1 cellular context compared by ENCODE assay signal in the genomic region with DNA sequence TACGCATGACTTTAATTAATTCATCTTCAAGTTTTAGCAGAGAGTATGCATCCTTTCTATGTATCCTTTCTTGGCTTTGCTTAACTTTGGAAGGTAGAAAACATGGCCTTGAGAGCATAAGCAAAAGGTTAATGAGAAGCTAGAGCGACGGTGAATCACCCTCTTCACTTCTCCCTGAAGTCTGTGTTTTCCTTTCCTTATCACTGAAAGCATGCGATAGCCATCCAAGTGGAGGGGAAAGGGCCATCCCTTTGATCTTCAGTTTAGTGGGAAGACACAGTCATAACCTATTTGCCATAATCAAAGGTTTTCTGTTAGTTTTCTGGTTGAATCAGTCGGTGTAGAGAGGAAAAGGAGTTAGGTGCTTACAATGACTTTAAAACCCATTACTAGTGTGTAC.
TF ChIP-seq lines count a peak whose summit lies in the region.

No MANE protein-coding gene starts in this region.

TF ChIP-seq in HepG2, 621 proteins besides CTCF, POLR2A, EP300 and RAD21 (continued from another document and continues in another):
- TF ChIP-seq, protein P1, sequence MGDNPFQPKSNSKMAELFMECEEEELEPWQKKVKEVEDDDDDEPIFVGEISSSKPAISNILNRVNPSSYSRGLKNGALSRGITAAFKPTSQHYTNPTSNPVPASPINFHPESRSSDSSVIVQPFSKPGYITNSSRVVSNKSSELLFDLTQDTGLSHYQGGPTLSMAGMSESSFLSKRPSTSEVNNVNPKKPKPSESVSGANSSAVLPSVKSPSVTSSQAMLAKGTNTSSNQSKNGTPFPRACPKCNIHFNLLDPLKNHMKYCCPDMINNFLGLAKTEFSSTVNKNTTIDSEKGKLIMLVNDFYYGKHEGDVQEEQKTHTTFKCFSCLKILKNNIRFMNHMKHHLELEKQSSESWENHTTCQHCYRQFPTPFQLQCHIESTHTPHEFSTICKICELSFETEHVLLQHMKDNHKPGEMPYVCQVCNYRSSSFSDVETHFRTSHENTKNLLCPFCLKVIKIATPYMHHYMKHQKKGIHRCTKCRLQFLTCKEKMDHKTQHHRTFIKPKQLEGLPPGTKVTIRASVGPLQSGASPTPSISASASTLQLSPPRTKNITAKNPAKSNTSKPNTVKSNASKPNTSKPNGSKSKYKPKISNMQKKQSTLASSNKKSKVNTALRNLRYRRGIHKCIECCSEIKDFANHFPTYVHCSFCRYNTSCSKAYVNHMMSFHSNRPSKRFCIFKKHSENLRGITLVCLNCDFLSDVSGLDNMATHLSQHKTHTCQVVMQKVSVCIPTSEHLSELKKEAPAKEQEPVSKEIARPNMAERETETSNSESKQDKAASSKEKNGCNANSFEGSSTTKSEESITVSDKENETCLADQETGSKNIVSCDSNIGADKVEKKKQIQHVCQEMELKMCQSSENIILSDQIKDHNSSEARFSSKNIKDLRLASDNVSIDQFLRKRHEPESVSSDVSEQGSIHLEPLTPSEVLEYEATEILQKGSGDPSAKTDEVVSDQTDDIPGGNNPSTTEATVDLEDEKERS (CRISPR knock-in tag; IDR thresholded peaks at IDR 0.05), result no peak
- peak; percentile 92 for TF ChIP-seq GATAD2A (CRISPR knock-in tag; IDR thresholded peaks at IDR 0.05)
- TF ChIP-seq SMAD9 (CRISPR knock-in tag; IDR thresholded peaks at IDR 0.05), result no peak
- peak; percentile 8; the same call in 1 of the 2 replicates for TF ChIP-seq HNF4G (IDR thresholded peaks at IDR 0.05; ENCODE audit: borderline replicate concordance, low read depth, low read length)
- no peak for TF ChIP-seq HNF4G (CRISPR knock-in tag; IDR thresholded peaks at IDR 0.05; ENCODE audit: borderline replicate concordance, low read depth)
- TF ChIP-seq ZNF33B (CRISPR knock-in tag; IDR thresholded peaks at IDR 0.05), result no peak
- no peak for TF ChIP-seq PRMT3 (CRISPR knock-in tag; IDR thresholded peaks at IDR 0.05; ENCODE audit: borderline replicate concordance, low read depth)
- peak; percentile 70; the same call in 1 of the 2 replicates for TF ChIP-seq SMAD3 (CRISPR knock-in tag; IDR thresholded peaks at IDR 0.05)
- no peak for TF ChIP-seq FOXC1 (CRISPR knock-in tag; IDR thresholded peaks at IDR 0.05; ENCODE audit: borderline replicate concordance)
- no peak for TF ChIP-seq ZSCAN30 (CRISPR knock-in tag; IDR thresholded peaks at IDR 0.05)
- TF ChIP-seq CEBPB (IDR thresholded peaks at IDR 0.05; ENCODE audit: borderline replicate concordance, low read depth, low read length), result no peak
- TF ChIP-seq GABPB1 (CRISPR knock-in tag; IDR thresholded peaks at IDR 0.05), result no peak
- TF ChIP-seq MYC (CRISPR knock-in tag; IDR thresholded peaks at IDR 0.05; ENCODE audit: borderline replicate concordance), result no peak
- TF ChIP-seq, protein P2, sequence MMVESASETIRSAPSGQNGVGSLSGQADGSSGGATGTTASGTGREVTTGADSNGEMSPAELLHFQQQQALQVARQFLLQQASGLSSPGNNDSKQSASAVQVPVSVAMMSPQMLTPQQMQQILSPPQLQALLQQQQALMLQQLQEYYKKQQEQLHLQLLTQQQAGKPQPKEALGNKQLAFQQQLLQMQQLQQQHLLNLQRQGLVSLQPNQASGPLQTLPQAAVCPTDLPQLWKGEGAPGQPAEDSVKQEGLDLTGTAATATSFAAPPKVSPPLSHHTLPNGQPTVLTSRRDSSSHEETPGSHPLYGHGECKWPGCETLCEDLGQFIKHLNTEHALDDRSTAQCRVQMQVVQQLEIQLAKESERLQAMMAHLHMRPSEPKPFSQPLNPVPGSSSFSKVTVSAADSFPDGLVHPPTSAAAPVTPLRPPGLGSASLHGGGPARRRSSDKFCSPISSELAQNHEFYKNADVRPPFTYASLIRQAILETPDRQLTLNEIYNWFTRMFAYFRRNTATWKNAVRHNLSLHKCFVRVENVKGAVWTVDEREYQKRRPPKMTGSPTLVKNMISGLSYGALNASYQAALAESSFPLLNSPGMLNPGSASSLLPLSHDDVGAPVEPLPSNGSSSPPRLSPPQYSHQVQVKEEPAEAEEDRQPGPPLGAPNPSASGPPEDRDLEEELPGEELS (CRISPR knock-in tag; IDR thresholded peaks at IDR 0.05), result peak; percentile 87
- no peak for TF ChIP-seq IKZF4 (CRISPR knock-in tag; IDR thresholded peaks at IDR 0.05; ENCODE audit: borderline replicate concordance, low read depth, not compliant biosample characterization)
- no peak for TF ChIP-seq PHF8 (CRISPR knock-in tag; IDR thresholded peaks at IDR 0.05)
- no peak for TF ChIP-seq TCF12 (IDR thresholded peaks at IDR 0.05)
- TF ChIP-seq TCF12 (CRISPR knock-in tag; IDR thresholded peaks at IDR 0.05), result no peak
- TF ChIP-seq, protein P3, sequence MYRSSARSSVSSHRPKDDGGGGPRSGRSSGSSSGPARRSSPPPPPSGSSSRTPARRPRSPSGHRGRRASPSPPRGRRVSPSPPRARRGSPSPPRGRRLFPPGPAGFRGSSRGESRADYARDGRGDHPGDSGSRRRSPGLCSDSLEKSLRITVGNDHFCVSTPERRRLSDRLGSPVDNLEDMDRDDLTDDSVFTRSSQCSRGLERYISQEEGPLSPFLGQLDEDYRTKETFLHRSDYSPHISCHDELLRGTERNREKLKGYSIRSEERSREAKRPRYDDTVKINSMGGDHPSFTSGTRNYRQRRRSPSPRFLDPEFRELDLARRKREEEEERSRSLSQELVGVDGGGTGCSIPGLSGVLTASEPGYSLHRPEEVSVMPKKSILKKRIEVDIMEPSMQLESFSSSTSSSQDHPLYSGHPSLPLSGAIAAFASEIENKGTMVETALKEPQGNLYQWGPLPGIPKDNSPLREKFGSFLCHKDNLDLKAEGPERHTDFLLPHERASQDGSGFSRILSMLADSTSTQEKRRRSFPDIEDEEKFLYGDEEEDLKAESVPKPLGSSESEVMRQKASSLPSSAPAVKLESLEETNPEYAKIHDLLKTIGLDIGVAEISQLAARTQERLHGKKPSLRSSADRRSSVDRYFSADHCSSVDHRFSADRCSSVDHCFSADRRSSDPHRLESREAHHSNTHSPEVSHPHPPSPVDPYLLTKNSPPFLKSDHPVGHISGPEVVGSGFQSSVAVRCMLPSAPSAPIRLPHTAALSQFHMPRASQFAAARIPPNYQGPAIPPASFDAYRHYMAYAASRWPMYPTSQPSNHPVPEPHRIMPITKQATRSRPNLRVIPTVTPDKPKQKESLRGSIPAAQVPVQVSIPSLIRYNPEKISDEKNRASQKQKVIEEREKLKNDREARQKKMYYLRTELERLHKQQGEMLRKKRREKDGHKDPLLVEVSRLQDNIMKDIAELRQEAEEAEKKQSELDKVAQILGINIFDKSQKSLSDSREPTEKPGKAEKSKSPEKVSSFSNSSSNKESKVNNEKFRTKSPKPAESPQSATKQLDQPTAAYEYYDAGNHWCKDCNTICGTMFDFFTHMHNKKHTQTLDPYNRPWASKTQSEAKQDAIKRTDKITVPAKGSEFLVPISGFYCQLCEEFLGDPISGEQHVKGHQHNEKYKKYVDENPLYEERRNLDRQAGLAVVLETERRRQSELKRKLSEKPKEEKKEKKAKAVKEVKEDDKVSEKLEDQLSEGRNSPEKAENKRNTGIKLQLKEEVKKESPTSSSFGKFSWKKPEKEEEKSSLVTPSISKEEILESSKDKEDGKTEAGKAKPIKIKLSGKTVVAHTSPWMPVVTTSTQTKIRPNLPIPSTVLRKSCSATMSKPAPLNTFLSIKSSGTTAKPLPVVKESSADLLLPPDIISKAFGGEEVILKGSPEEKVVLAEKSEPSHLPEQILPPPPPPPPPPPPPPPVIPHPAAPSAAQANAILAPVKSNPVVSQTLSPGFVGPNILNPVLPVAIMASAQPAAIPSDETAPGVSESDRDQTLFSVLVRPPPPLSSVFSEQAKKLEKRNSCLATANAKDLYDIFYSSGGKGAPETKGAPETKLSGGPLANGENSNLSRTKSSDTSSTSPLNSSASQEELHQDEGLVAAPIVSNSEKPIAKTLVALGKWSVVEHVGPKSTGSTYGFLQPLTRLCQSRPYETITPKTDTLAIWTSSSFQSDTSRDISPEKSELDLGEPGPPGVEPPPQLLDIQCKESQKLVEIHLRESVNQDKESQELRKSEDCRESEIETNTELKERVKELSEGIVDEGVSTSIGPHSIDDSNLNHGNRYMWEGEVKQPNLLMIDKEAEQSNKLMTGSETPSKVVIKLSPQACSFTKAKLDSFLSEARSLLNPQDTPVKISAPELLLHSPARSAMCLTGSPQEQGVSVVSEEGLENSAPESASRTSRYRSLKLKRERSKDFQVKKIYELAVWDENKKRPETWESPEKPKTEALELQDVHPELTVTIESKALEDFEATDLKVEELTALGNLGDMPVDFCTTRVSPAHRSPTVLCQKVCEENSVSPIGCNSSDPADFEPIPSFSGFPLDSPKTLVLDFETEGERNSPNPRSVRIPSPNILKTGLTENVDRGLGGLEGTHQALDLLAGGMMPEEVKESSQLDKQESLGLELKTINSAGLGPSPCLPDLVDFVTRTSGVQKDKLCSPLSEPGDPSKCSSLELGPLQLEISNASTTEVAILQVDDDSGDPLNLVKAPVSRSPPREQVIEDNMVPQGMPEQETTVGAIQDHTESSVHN (CRISPR knock-in tag; IDR thresholded peaks at IDR 0.05), result no peak
- TF ChIP-seq ZNF235 (CRISPR knock-in tag; IDR thresholded peaks at IDR 0.05; ENCODE audit: borderline replicate concordance), result no peak
- TF ChIP-seq, protein P4, sequence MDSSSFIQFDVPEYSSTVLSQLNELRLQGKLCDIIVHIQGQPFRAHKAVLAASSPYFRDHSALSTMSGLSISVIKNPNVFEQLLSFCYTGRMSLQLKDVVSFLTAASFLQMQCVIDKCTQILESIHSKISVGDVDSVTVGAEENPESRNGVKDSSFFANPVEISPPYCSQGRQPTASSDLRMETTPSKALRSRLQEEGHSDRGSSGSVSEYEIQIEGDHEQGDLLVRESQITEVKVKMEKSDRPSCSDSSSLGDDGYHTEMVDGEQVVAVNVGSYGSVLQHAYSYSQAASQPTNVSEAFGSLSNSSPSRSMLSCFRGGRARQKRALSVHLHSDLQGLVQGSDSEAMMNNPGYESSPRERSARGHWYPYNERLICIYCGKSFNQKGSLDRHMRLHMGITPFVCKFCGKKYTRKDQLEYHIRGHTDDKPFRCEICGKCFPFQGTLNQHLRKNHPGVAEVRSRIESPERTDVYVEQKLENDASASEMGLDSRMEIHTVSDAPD (CRISPR knock-in tag; IDR thresholded peaks at IDR 0.05), result 0 out of 2 replicates have a peak, but pooled peaks have one; percentile 67
- TF ChIP-seq SIX1 (CRISPR knock-in tag; IDR thresholded peaks at IDR 0.05; ENCODE audit: borderline replicate concordance), result peak; percentile 59; the same call in 1 of the 2 replicates
- TF ChIP-seq KMT2A (CRISPR knock-in tag; IDR thresholded peaks at IDR 0.05), result no peak
- TF ChIP-seq, protein P5, sequence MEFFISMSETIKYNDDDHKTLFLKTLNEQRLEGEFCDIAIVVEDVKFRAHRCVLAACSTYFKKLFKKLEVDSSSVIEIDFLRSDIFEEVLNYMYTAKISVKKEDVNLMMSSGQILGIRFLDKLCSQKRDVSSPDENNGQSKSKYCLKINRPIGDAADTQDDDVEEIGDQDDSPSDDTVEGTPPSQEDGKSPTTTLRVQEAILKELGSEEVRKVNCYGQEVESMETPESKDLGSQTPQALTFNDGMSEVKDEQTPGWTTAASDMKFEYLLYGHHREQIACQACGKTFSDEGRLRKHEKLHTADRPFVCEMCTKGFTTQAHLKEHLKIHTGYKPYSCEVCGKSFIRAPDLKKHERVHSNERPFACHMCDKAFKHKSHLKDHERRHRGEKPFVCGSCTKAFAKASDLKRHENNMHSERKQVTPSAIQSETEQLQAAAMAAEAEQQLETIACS (CRISPR knock-in tag; IDR thresholded peaks at IDR 0.05), result no peak
- peak; percentile 91 for TF ChIP-seq ZNF644 (CRISPR knock-in tag; IDR thresholded peaks at IDR 0.05; ENCODE audit: low read depth)
- TF ChIP-seq REPIN1 (CRISPR knock-in tag; IDR thresholded peaks at IDR 0.05; ENCODE audit: borderline replicate concordance, low read depth), result peak; percentile 24; the same call in 1 of the 2 replicates
- TF ChIP-seq, protein P6, sequence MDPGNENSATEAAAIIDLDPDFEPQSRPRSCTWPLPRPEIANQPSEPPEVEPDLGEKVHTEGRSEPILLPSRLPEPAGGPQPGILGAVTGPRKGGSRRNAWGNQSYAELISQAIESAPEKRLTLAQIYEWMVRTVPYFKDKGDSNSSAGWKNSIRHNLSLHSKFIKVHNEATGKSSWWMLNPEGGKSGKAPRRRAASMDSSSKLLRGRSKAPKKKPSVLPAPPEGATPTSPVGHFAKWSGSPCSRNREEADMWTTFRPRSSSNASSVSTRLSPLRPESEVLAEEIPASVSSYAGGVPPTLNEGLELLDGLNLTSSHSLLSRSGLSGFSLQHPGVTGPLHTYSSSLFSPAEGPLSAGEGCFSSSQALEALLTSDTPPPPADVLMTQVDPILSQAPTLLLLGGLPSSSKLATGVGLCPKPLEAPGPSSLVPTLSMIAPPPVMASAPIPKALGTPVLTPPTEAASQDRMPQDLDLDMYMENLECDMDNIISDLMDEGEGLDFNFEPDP (CRISPR knock-in tag; conservative IDR thresholded peaks at IDR 0.05), result no peak
- peak; percentile 36; the same call in 1 of the 2 replicates for TF ChIP-seq EHMT2 (IDR thresholded peaks at IDR 0.05; ENCODE audit: borderline replicate concordance, low read depth, low read length)
- TF ChIP-seq ZNF367 (CRISPR knock-in tag; IDR thresholded peaks at IDR 0.05; ENCODE audit: borderline replicate concordance), result no peak
- no peak for TF ChIP-seq CENPX (CRISPR knock-in tag; IDR thresholded peaks at IDR 0.05)
- TF ChIP-seq, protein P7, sequence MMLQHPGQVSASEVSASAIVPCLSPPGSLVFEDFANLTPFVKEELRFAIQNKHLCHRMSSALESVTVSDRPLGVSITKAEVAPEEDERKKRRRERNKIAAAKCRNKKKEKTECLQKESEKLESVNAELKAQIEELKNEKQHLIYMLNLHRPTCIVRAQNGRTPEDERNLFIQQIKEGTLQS (CRISPR knock-in tag; IDR thresholded peaks at IDR 0.05), result peak; percentile 58; the same call in 1 of the 2 replicates
- no peak for TF ChIP-seq ZNF160 (CRISPR knock-in tag; IDR thresholded peaks at IDR 0.05)
- no peak for TF ChIP-seq KLF9 (CRISPR knock-in tag; IDR thresholded peaks at IDR 0.05; ENCODE audit: low read depth)
- peak; percentile 80 for TF ChIP-seq JUND (CRISPR knock-in tag; IDR thresholded peaks at IDR 0.05)
- TF ChIP-seq ELF4 (CRISPR knock-in tag; IDR thresholded peaks at IDR 0.05; ENCODE audit: borderline replicate concordance), result no peak
- no peak for TF ChIP-seq ZFP36L2 (CRISPR knock-in tag; IDR thresholded peaks at IDR 0.05)
- no peak for TF ChIP-seq CCAR2 (optimal IDR thresholded peaks at IDR 0.05; ENCODE audit: low read depth, low read length)
- TF ChIP-seq HNRNPLL (IDR thresholded peaks at IDR 0.05; ENCODE audit: low read depth, low read length, poor library complexity, severe bottlenecking), result no peak
- TF ChIP-seq ZNF703 (CRISPR knock-in tag; IDR thresholded peaks at IDR 0.05; ENCODE audit: borderline replicate concordance), result no peak
- TF ChIP-seq FOSL1 (CRISPR knock-in tag; IDR thresholded peaks at IDR 0.05; ENCODE audit: borderline replicate concordance), result peak; percentile 89
